In genomic region chr14:65222434-65222833, GRCh38 we compare ENCODE assay signal across 1 cellular context.
TF ChIP-seq lines count a peak whose summit lies in the region.

No MANE protein-coding gene starts in this region.

TF ChIP-seq in HepG2, 621 proteins besides CTCF, POLR2A, EP300 and RAD21 (continued from another document and continues in another):
- TF ChIP-seq, protein P1, sequence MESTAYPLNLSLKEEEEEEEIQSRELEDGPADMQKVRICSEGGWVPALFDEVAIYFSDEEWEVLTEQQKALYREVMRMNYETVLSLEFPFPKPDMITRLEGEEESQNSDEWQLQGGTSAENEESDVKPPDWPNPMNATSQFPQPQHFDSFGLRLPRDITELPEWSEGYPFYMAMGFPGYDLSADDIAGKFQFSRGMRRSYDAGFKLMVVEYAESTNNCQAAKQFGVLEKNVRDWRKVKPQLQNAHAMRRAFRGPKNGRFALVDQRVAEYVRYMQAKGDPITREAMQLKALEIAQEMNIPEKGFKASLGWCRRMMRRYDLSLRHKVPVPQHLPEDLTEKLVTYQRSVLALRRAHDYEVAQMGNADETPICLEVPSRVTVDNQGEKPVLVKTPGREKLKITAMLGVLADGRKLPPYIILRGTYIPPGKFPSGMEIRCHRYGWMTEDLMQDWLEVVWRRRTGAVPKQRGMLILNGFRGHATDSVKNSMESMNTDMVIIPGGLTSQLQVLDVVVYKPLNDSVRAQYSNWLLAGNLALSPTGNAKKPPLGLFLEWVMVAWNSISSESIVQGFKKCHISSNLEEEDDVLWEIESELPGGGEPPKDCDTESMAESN (CRISPR knock-in tag; conservative IDR thresholded peaks at IDR 0.05): no peak
- TF ChIP-seq MEIS1 (CRISPR knock-in tag; IDR thresholded peaks at IDR 0.05; ENCODE audit: borderline replicate concordance): no peak
- no peak for TF ChIP-seq ATAD3A (CRISPR knock-in tag; IDR thresholded peaks at IDR 0.05)
- TF ChIP-seq, protein P2, sequence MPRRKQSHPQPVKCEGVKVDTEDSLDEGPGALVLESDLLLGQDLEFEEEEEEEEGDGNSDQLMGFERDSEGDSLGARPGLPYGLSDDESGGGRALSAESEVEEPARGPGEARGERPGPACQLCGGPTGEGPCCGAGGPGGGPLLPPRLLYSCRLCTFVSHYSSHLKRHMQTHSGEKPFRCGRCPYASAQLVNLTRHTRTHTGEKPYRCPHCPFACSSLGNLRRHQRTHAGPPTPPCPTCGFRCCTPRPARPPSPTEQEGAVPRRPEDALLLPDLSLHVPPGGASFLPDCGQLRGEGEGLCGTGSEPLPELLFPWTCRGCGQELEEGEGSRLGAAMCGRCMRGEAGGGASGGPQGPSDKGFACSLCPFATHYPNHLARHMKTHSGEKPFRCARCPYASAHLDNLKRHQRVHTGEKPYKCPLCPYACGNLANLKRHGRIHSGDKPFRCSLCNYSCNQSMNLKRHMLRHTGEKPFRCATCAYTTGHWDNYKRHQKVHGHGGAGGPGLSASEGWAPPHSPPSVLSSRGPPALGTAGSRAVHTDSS (CRISPR knock-in tag; conservative IDR thresholded peaks at IDR 0.05): 0 out of 2 replicates have a peak, but pooled peaks have one; percentile 27
- no peak for TF ChIP-seq SMARCE1 (IDR thresholded peaks at IDR 0.05; ENCODE audit: borderline replicate concordance)
- no peak for TF ChIP-seq FIP1L1 (IDR thresholded peaks at IDR 0.05; ENCODE audit: borderline replicate concordance, insufficient read depth, low read depth, low read length)
- TF ChIP-seq MIER2 (CRISPR knock-in tag; IDR thresholded peaks at IDR 0.05): no peak
- no peak for TF ChIP-seq KDM5B (CRISPR knock-in tag; IDR thresholded peaks at IDR 0.05; ENCODE audit: borderline replicate concordance)
- no peak for TF ChIP-seq TEAD2 (CRISPR knock-in tag; IDR thresholded peaks at IDR 0.05)
- no peak for TF ChIP-seq ZSCAN21 (CRISPR knock-in tag; IDR thresholded peaks at IDR 0.05; ENCODE audit: borderline replicate concordance)
- TF ChIP-seq ZNF670 (CRISPR knock-in tag; IDR thresholded peaks at IDR 0.05; ENCODE audit: borderline replicate concordance): no peak
- 0 out of 2 replicates have a peak, but pooled peaks have one; percentile 19 for TF ChIP-seq TBX2 (CRISPR knock-in tag; IDR thresholded peaks at IDR 0.05; ENCODE audit: borderline replicate concordance)
- TF ChIP-seq HMGXB4 (CRISPR knock-in tag; IDR thresholded peaks at IDR 0.05; ENCODE audit: borderline replicate concordance in 1 of 2, low read depth in 1 of 2): 0 out of 4 replicates have a peak, but pooled peaks of 1 of the 2 experiments have one; percentile 14
- no peak for TF ChIP-seq THAP8 (CRISPR knock-in tag; IDR thresholded peaks at IDR 0.05; ENCODE audit: borderline replicate concordance)
- peak; percentile 66 for TF ChIP-seq PATZ1 (CRISPR knock-in tag; IDR thresholded peaks at IDR 0.05)
- TF ChIP-seq ATM (IDR thresholded peaks at IDR 0.05; ENCODE audit: borderline replicate concordance): no peak
- no peak for TF ChIP-seq MIXL1 (CRISPR knock-in tag; IDR thresholded peaks at IDR 0.05)
- TF ChIP-seq, protein P3, sequence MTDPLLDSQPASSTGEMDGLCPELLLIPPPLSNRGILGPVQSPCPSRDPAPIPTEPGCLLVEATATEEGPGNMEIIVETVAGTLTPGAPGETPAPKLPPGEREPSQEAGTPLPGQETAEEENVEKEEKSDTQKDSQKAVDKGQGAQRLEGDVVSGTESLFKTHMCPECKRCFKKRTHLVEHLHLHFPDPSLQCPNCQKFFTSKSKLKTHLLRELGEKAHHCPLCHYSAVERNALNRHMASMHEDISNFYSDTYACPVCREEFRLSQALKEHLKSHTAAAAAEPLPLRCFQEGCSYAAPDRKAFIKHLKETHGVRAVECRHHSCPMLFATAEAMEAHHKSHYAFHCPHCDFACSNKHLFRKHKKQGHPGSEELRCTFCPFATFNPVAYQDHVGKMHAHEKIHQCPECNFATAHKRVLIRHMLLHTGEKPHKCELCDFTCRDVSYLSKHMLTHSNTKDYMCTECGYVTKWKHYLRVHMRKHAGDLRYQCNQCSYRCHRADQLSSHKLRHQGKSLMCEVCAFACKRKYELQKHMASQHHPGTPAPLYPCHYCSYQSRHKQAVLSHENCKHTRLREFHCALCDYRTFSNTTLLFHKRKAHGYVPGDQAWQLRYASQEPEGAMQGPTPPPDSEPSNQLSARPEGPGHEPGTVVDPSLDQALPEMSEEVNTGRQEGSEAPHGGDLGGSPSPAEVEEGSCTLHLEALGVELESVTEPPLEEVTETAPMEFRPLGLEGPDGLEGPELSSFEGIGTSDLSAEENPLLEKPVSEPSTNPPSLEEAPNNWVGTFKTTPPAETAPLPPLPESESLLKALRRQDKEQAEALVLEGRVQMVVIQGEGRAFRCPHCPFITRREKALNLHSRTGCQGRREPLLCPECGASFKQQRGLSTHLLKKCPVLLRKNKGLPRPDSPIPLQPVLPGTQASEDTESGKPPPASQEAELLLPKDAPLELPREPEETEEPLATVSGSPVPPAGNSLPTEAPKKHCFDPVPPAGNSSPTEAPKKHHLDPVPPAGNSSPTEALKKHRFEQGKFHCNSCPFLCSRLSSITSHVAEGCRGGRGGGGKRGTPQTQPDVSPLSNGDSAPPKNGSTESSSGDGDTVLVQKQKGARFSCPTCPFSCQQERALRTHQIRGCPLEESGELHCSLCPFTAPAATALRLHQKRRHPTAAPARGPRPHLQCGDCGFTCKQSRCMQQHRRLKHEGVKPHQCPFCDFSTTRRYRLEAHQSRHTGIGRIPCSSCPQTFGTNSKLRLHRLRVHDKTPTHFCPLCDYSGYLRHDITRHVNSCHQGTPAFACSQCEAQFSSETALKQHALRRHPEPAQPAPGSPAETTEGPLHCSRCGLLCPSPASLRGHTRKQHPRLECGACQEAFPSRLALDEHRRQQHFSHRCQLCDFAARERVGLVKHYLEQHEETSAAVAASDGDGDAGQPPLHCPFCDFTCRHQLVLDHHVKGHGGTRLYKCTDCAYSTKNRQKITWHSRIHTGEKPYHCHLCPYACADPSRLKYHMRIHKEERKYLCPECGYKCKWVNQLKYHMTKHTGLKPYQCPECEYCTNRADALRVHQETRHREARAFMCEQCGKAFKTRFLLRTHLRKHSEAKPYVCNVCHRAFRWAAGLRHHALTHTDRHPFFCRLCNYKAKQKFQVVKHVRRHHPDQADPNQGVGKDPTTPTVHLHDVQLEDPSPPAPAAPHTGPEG (CRISPR knock-in tag; IDR thresholded peaks at IDR 0.05): no peak
- no peak for TF ChIP-seq ZNF34 (CRISPR knock-in tag; IDR thresholded peaks at IDR 0.05; ENCODE audit: borderline replicate concordance)
- no peak for TF ChIP-seq SNAPC2 (CRISPR knock-in tag; IDR thresholded peaks at IDR 0.05)
- TF ChIP-seq, protein P4, sequence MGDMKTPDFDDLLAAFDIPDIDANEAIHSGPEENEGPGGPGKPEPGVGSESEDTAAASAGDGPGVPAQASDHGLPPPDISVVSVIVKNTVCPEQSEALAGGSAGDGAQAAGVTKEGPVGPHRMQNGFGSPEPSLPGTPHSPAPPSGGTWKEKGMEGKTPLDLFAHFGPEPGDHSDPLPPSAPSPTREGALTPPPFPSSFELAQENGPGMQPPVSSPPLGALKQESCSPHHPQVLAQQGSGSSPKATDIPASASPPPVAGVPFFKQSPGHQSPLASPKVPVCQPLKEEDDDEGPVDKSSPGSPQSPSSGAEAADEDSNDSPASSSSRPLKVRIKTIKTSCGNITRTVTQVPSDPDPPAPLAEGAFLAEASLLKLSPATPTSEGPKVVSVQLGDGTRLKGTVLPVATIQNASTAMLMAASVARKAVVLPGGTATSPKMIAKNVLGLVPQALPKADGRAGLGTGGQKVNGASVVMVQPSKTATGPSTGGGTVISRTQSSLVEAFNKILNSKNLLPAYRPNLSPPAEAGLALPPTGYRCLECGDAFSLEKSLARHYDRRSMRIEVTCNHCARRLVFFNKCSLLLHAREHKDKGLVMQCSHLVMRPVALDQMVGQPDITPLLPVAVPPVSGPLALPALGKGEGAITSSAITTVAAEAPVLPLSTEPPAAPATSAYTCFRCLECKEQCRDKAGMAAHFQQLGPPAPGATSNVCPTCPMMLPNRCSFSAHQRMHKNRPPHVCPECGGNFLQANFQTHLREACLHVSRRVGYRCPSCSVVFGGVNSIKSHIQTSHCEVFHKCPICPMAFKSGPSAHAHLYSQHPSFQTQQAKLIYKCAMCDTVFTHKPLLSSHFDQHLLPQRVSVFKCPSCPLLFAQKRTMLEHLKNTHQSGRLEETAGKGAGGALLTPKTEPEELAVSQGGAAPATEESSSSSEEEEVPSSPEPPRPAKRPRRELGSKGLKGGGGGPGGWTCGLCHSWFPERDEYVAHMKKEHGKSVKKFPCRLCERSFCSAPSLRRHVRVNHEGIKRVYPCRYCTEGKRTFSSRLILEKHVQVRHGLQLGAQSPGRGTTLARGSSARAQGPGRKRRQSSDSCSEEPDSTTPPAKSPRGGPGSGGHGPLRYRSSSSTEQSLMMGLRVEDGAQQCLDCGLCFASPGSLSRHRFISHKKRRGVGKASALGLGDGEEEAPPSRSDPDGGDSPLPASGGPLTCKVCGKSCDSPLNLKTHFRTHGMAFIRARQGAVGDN (CRISPR knock-in tag; IDR thresholded peaks at IDR 0.05): peak; percentile 56
- no peak for TF ChIP-seq KDM6A (CRISPR knock-in tag; IDR thresholded peaks at IDR 0.05; ENCODE audit: low read depth)
- TF ChIP-seq ATF1 (CRISPR knock-in tag; IDR thresholded peaks at IDR 0.05): no peak
- no peak for TF ChIP-seq ZNF484 (CRISPR knock-in tag; IDR thresholded peaks at IDR 0.05; ENCODE audit: borderline replicate concordance, low read depth)
- TF ChIP-seq PAX8 (CRISPR knock-in tag; IDR thresholded peaks at IDR 0.05; ENCODE audit: borderline replicate concordance): no peak
- no peak for TF ChIP-seq MTA3 (CRISPR knock-in tag; IDR thresholded peaks at IDR 0.05)
- TF ChIP-seq CREB1 (IDR thresholded peaks at IDR 0.05): no peak
- no peak; the same call in 1 of the 2 replicates for TF ChIP-seq CREB1 (CRISPR knock-in tag; IDR thresholded peaks at IDR 0.05)
- TF ChIP-seq JUN (CRISPR knock-in tag; IDR thresholded peaks at IDR 0.05): no peak
- no peak; the same call in 1 of the 2 replicates for TF ChIP-seq SP140L (CRISPR knock-in tag; IDR thresholded peaks at IDR 0.05; ENCODE audit: borderline replicate concordance)
- TF ChIP-seq ZBTB20 (CRISPR knock-in tag; IDR thresholded peaks at IDR 0.05; ENCODE audit: borderline replicate concordance, low read depth): no peak
- no peak for TF ChIP-seq HIC2 (CRISPR knock-in tag; IDR thresholded peaks at IDR 0.05; ENCODE audit: low read depth)
- TF ChIP-seq KLF9 (CRISPR knock-in tag; IDR thresholded peaks at IDR 0.05; ENCODE audit: low read depth): 0 out of 2 replicates have a peak, but pooled peaks have one; percentile 35
- peak; percentile 28; the same call in 1 of the 2 replicates for TF ChIP-seq FOSL2 (CRISPR knock-in tag; IDR thresholded peaks at IDR 0.05)
- no peak for TF ChIP-seq ZNF761 (CRISPR knock-in tag; conservative IDR thresholded peaks at IDR 0.05)
- TF ChIP-seq, protein P5, sequence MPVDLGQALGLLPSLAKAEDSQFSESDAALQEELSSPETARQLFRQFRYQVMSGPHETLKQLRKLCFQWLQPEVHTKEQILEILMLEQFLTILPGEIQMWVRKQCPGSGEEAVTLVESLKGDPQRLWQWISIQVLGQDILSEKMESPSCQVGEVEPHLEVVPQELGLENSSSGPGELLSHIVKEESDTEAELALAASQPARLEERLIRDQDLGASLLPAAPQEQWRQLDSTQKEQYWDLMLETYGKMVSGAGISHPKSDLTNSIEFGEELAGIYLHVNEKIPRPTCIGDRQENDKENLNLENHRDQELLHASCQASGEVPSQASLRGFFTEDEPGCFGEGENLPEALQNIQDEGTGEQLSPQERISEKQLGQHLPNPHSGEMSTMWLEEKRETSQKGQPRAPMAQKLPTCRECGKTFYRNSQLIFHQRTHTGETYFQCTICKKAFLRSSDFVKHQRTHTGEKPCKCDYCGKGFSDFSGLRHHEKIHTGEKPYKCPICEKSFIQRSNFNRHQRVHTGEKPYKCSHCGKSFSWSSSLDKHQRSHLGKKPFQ (CRISPR knock-in tag; IDR thresholded peaks at IDR 0.05; ENCODE audit: insufficient replicate concordance): no peak
- TF ChIP-seq STAG1 (CRISPR knock-in tag; IDR thresholded peaks at IDR 0.05): peak; percentile 89
- no peak for TF ChIP-seq PHB2 (IDR thresholded peaks at IDR 0.05; ENCODE audit: partially characterized antibody)
